Comparison of ENCODE assay signal across 30 cellular contexts in genomic region chr3:25041871-25042584, GRCh38.
"Had no signal": no experiment of that assay in that cellular context is flagged by ENCODE, and none has a peak within 500 bp of the region (broad histone marks: within the 10 kb centered on the region; RNA-seq: fewer than 3 reads in every experiment).

No MANE protein-coding gene starts in this region.

- ATAC-seq: activated T-helper 17 cell treated with anti-CD3 and anti-CD28 coated beads, Interleukin-2, amount 50 U/mL, for 72 hours; T-cell had no signal

- H3K27ac Mint-ChIP-seq: activated B cell treated with CpG ODN at 0.5 μM for 24 hours; activated CD4-positive, alpha-beta memory T cell treated with anti-CD3 and anti-CD28 coated beads for 36 hours; activated CD4-positive, alpha-beta T cell treated with anti-CD3 and anti-CD28 coated beads, Interleukin-2, amount 10 ng/mL, durations not matched to agents 7 days and 5 days; activated naive CD8-positive, alpha-beta T cell treated with anti-CD3 and anti-CD28 coated beads, Interleukin-2, amount 10 ng/mL, durations not matched to agents 7 days and 5 days; activated T-helper 17 cell treated with anti-CD3 and anti-CD28 coated beads, Interleukin-2, amount 50 U/mL, for 72 hours; T-cell had no signal

- DNase-seq: activated B cell treated with CpG ODN at 0.5 μM for 24 hours; activated CD4-positive, alpha-beta memory T cell treated with anti-CD3 and anti-CD28 coated beads for 36 hours; activated CD4-positive, alpha-beta T cell treated with anti-CD3 and anti-CD28 coated beads, Interleukin-2, amount 10 ng/mL, durations not matched to agents 7 days and 5 days; activated CD8-positive, alpha-beta memory T cell treated with anti-CD3 and anti-CD28 coated beads for 24 hours; activated gamma-delta T cell treated with Interleukin-2 at 50 U/mL for 16 hours; activated naive CD4-positive, alpha-beta T cell treated with anti-CD3 and anti-CD28 coated beads, Interleukin-2, amount 50 U/mL, for 16 hours; activated naive CD8-positive, alpha-beta T cell treated with anti-CD3 and anti-CD28 coated beads, Interleukin-2, amount 10 ng/mL, durations not matched to agents 7 days and 5 days; activated T-cell treated with anti-CD3 and anti-CD28 coated beads for 4 hours; activated T-cell treated with anti-CD3 and anti-CD28 coated beads, Interleukin-2, amount 50 U/mL, for 48 hours; adrenal gland; anterior cingulate cortex; central memory CD4-positive, alpha-beta T cell; IMR-90; KG1; NCI-H1048; NCI-H146; NCI-H1930; NCI-H2171; NCI-H2227 treated with DMSO at 0.1 percent for 48 hours; NCI-H446 treated with DMSO at 0.1 percent for 48 hours; NCI-H524 treated with DMSO at 0.1 percent for 48 hours; NCI-H82; Peyer's patch; SHP77 treated with DMSO at 0.1 percent for 48 hours; T-cell; T-helper 2 cell; T1000 had no signal

- H3K4me1 ChIP-seq: Peyer's patch had no signal

- H3K36me3 ChIP-seq: adrenal gland, breast epithelium, Peyer's patch had no signal

- H3K4me3 ChIP-seq: adrenal gland, breast epithelium, Peyer's patch had no signal

- H3K27me3 Mint-ChIP-seq: activated B cell treated with CpG ODN at 0.5 μM for 24 hours; activated CD4-positive, alpha-beta memory T cell treated with anti-CD3 and anti-CD28 coated beads for 36 hours; activated CD4-positive, alpha-beta T cell treated with anti-CD3 and anti-CD28 coated beads, Interleukin-2, amount 10 ng/mL, durations not matched to agents 7 days and 5 days; activated naive CD8-positive, alpha-beta T cell treated with anti-CD3 and anti-CD28 coated beads, Interleukin-2, amount 10 ng/mL, durations not matched to agents 7 days and 5 days; activated T-helper 17 cell treated with anti-CD3 and anti-CD28 coated beads, Interleukin-2, amount 50 U/mL, for 72 hours; T-cell had no signal

- H3K4me3 Mint-ChIP-seq: activated B cell treated with CpG ODN at 0.5 μM for 24 hours; activated CD4-positive, alpha-beta memory T cell treated with anti-CD3 and anti-CD28 coated beads for 36 hours; activated CD4-positive, alpha-beta T cell treated with anti-CD3 and anti-CD28 coated beads, Interleukin-2, amount 10 ng/mL, durations not matched to agents 7 days and 5 days; activated naive CD8-positive, alpha-beta T cell treated with anti-CD3 and anti-CD28 coated beads, Interleukin-2, amount 10 ng/mL, durations not matched to agents 7 days and 5 days; activated T-helper 17 cell treated with anti-CD3 and anti-CD28 coated beads, Interleukin-2, amount 50 U/mL, for 72 hours; T-cell had no signal

- H3K36me3 Mint-ChIP-seq: activated CD4-positive, alpha-beta memory T cell treated with anti-CD3 and anti-CD28 coated beads for 36 hours; activated naive CD8-positive, alpha-beta T cell treated with anti-CD3 and anti-CD28 coated beads, Interleukin-2, amount 10 ng/mL, durations not matched to agents 7 days and 5 days; T-cell had no signal

- H3K4me1 Mint-ChIP-seq: activated B cell treated with CpG ODN at 0.5 μM for 24 hours; activated CD4-positive, alpha-beta T cell treated with anti-CD3 and anti-CD28 coated beads, Interleukin-2, amount 10 ng/mL, durations not matched to agents 7 days and 5 days; activated naive CD8-positive, alpha-beta T cell treated with anti-CD3 and anti-CD28 coated beads, Interleukin-2, amount 10 ng/mL, durations not matched to agents 7 days and 5 days; activated T-helper 17 cell treated with anti-CD3 and anti-CD28 coated beads, Interleukin-2, amount 50 U/mL, for 72 hours; T-cell had no signal

- H3K9me3 ChIP-seq: adrenal gland, breast epithelium, Peyer's patch had no signal

- H3K27me3 ChIP-seq: adrenal gland, breast epithelium, Peyer's patch had no signal

- H3K9me3 Mint-ChIP-seq: activated B cell treated with CpG ODN at 0.5 μM for 24 hours; activated CD4-positive, alpha-beta memory T cell treated with anti-CD3 and anti-CD28 coated beads for 36 hours; activated CD4-positive, alpha-beta T cell treated with anti-CD3 and anti-CD28 coated beads, Interleukin-2, amount 10 ng/mL, durations not matched to agents 7 days and 5 days had no signal

- H3K27ac ChIP-seq: adrenal gland, breast epithelium, Peyer's patch, RWPE1 had no signal
